In the genomic region with DNA sequence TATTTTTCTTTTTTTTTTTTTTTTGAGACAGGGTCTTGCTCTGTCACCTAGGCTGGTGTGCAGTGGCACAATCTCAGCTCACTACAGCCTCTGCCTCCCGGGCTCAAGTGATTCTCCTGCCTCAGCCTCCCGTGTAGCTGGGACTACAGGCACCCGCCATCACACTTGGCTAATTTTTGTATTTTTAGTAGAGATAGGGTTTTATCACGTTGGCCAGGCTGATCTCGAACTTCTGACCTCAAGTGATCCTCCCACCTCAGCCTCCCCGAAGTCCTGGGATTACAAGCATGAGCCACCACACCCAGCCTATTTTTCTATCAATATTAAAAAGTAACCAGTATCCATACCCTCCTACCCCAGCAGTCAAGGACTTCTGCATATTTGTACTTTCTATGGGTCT, we compare ENCODE assay signal across 7 cellular contexts. TPM values are rescaled to one million over a fixed set of nuclear protein-coding genes. Genes with fewer than 3 reads are reported as not detected.
"Had no signal": no experiment of that assay in that cellular context is flagged by ENCODE, and none has a peak within 500 bp of the region (broad histone marks: within the 10 kb centered on the region; RNA-seq: fewer than 3 reads in every experiment).

No MANE protein-coding gene starts in this region.

RNA-seq across cellular contexts. Expression of a gene that starts 22.6 kb away (rescaled TPM):
- total RNA-seq: stomach, subcutaneous adipose tissue, tibial nerve, transverse colon, upper lobe of right lung, urinary bladder, vagina had no signal
